ENCODE assay signal across 20 cellular contexts in the genomic region with DNA sequence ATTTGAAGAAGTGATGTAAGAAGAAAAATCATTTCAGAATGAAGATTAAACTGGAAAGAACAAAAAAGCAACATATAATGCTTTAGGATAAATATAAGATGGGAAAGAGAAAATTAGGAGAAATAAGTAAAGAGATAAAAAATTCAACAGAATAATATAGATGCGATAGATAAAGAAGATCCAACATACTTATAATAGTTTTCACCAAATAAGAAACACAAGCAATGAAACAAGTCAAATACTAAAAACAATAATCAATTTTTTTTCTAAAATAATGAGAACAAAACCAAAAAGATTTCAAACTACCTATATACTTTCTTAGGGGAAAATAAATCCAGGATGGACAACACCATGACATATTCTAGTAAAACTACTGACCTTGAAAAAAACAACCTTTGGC. TPM values are rescaled to one million over a fixed set of nuclear protein-coding genes. Genes with fewer than 3 reads are reported as not detected.
A peak's percentile ranks its signal among the peaks of the same experiment; 100 is the strongest.
DNase-seq lines count a peak whose midpoint lies in the region; FAIRE-seq and TF ChIP-seq lines count a peak whose summit lies in the region.
"Had no signal": no experiment of that assay in that cellular context is flagged by ENCODE, and none has a peak within 500 bp of the region (broad histone marks: within the 10 kb centered on the region; RNA-seq: fewer than 3 reads in every experiment).

No MANE protein-coding gene starts in this region.

- POLR2A ChIA-PET in HEK293 (lab: Yijun Ruan, JAX) = no interaction called here

- no peaks in the 10 kb centered on the region for H3K4me1 ChIP-seq in HEK293 (ENCODE audit: control insufficient read depth, insufficient read depth, low read length)
- H3K4me1 ChIP-seq in esophagus muscularis mucosa = no peaks in the 10 kb centered on the region
- no peaks in the 10 kb centered on the region for H3K4me1 ChIP-seq in MM.1S (ENCODE audit: low read length)
- H3K4me1 ChIP-seq: BLaER1, Caco-2, HAP-1 had no signal

- no peak for TF ChIP-seq CTCF in HEK293 (tag by site-specific recombination; IDR thresholded peaks at IDR 0.05)
- no peak for TF ChIP-seq CTCF in esophagus muscularis mucosa (IDR thresholded peaks at IDR 0.05)
- no peak for TF ChIP-seq CTCF in MM.1S (IDR thresholded peaks at IDR 0.05; ENCODE audit: low read length)

- H2AFZ ChIP-seq in MM.1S (ENCODE audit: low read length) = no peak overlapping the region

- H3K79me2 ChIP-seq in MM.1S (ENCODE audit: low read length) = no peaks in the 10 kb centered on the region

- H3K9me2 ChIP-seq in MM.1S (replicated peaks; ENCODE audit: insufficient read depth, low read length) = no peaks in the 10 kb centered on the region

- no peak overlapping the region for H3K4me2 ChIP-seq in MM.1S (ENCODE audit: low read depth, low read length)
- H3K4me2 ChIP-seq: BLaER1 had no signal

- H3K36me3 ChIP-seq in HEK293 (ENCODE audit: control insufficient read depth in 2 of 2, insufficient read depth in 1 of 2, low read length in 2 of 2) (no peaks in the 10 kb centered on the region), esophagus muscularis mucosa (no peaks in the 10 kb centered on the region), MM.1S (replicated peaks; ENCODE audit: insufficient read depth, low read length) (no peaks in the 10 kb centered on the region)
- H3K36me3 ChIP-seq: BLaER1, HAP-1 had no signal

- H4K20me1 ChIP-seq in MM.1S (ENCODE audit: insufficient read depth, low read length) = no peaks in the 10 kb centered on the region
- H4K20me1 ChIP-seq: BLaER1 had no signal

- in situ Hi-C loops in G401 (cut with HindIII; ENCODE audit: low sequenced_read_pairs) = no loop called here

- H3K9ac ChIP-seq in MM.1S (ENCODE audit: low read length) = no peak overlapping the region
- H3K9ac ChIP-seq: BLaER1 had no signal

- H3K27me3 ChIP-seq in esophagus muscularis mucosa (no peaks in the 10 kb centered on the region), MM.1S (replicated peaks; ENCODE audit: insufficient read depth, low read length) (no peaks in the 10 kb centered on the region)
- H3K27me3 ChIP-seq: BLaER1 had no signal

- DNase-seq in RKO (ENCODE audit: low spot score) (peak; percentile 3), frontal cortex (ENCODE audit: low spot score in 2 of 2) (no peak), esophagus muscularis mucosa (ENCODE audit: extremely low spot score) (no peak), MM.1S (no peak), G401 (ENCODE audit: low spot score) (no peak)
- DNase-seq: Caco-2; CD4-positive, CD25-positive, alpha-beta regulatory T cell; CD8-positive, alpha-beta T cell; DMS153; DMS79 treated with DMSO at 0.1 percent for 48 hours; GOT3 had no signal

- FAIRE-seq in frontal cortex (lab: Jason Lieb, UNC) = peak; percentile 37
- FAIRE-seq: G401.6, GM12892, H54 had no signal

- TF ChIP-seq POLR2A in esophagus muscularis mucosa (IDR thresholded peaks at IDR 0.05; ENCODE audit: low read depth) = no peak

- CTCF ChIA-PET in HEK293 (lab: Yijun Ruan, JAX) = no interaction called here

- no peaks in the 10 kb centered on the region for H3F3A ChIP-seq in MM.1S (ENCODE audit: insufficient read depth, low read length)

- H3K4me3 ChIP-seq in HEK293 (ENCODE audit: low read depth, low read length) = no peak overlapping the region
- no peak overlapping the region for H3K4me3 ChIP-seq in esophagus muscularis mucosa
- H3K4me3 ChIP-seq in MM.1S (ENCODE audit: low read length) = no peak overlapping the region
- H3K4me3 ChIP-seq: BLaER1, HAP-1 had no signal

- WGBS in esophagus muscularis mucosa = 94% methylated on average over 1 of the region's 1 CpG

- H3K9me3 ChIP-seq in HEK293 (ENCODE audit: control insufficient read depth, insufficient read depth, low read depth, low read length) (no peaks in the 10 kb centered on the region), esophagus muscularis mucosa (peaks cover 0 to 12% (median 9%) of the 10 kb centered on the region in 4 donors), MM.1S (replicated peaks; ENCODE audit: insufficient read depth, low read length) (no peaks in the 10 kb centered on the region)
- H3K9me3 ChIP-seq: HAP-1 had no signal

- H3K27ac ChIP-seq in HEK293 (ENCODE audit: extremely low read depth, low read depth, low read length) (no peak overlapping the region), esophagus muscularis mucosa (replicated peaks in 1 of 4) (no peak overlapping the region), MM.1S (ENCODE audit: low read length) (no peak overlapping the region)
- H3K27ac ChIP-seq: BLaER1, C4-2B had no signal

- TF ChIP-seq EP300 in esophagus muscularis mucosa (IDR thresholded peaks at IDR 0.05) = no peak

- intact Hi-C loops in esophagus muscularis mucosa (cut with DNase I) = no loop called here

TF ChIP-seq in HEK293, 187 proteins besides CTCF, POLR2A, EP300 and RAD21:
- peak; percentile 86 for TF ChIP-seq SETDB1 (IDR thresholded peaks at IDR 0.05; ENCODE audit: insufficient read length, low read length)
- TF ChIP-seq ZNF791 (tag by site-specific recombination; IDR thresholded peaks at IDR 0.05) = no peak
- TF ChIP-seq ZNF133 (tag by site-specific recombination; IDR thresholded peaks at IDR 0.05) = peak; percentile 97
- TF ChIP-seq ZNF768 (tag by site-specific recombination; IDR thresholded peaks at IDR 0.05) = no peak
- no peak for TF ChIP-seq ZNF585B (tag by site-specific recombination; IDR thresholded peaks at IDR 0.05)

RNA-seq across cellular contexts. Expression of a gene that starts 10.1 kb away (rescaled TPM):
- total RNA-seq in frontal cortex (2.9 TPM), esophagus muscularis mucosa (1 to 10 TPM in 1 of 4 donors, under 1 TPM in 3; 0.52 to 1.8 (median 0.70) TPM)
- not detected in 2 replicates for total RNA-seq in G401 (2014; rRNA removed; shearing (Covaris generic))
- total RNA-seq: A172; B cell; Caco-2; CD4-positive, CD25-positive, alpha-beta regulatory T cell; CD8-positive, alpha-beta T cell had no signal
